In the genomic region with DNA sequence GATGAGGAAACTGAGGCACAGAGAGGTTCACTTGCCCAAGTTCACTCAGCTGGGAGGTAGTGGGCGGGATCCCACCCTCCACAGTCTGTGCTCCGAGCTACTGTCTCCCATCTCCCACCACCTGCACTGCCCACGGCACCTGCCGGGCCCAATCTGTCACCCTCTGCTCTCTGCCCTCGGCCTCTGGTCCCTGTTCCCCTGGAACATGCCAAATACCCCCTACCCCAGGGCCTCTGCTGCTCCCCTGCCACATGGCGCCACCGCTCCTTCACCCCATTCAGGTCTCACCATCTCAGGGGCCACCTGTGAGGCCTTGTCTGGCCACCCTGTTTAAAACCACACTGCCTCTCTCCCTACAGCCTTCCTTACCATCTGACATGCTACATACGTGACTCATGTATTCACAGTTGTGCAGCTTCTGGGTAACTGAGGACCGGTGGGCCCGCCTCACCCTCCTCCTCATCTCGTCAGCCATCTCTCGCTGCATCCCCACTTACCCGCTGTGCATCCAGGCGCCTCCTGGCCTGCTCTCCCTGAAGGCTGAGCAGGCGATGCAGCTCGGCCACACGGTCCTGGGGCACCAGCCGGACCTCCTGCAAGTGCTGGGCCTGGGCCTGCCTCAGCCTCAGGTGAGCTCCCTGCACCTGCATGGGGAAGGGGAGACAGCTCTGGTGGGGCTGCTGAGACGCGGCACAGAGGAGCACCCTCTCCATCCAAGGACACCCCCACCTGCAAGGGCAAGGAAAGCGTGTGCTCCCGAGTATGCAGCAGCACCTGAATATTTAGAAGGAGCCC, we compare ENCODE assay signal across 22 cellular contexts. TPM values are rescaled to one million over a fixed set of nuclear protein-coding genes. Genes with fewer than 3 reads are reported as not detected.
A peak's percentile ranks its signal among the peaks of the same experiment; 100 is the strongest.
DNase-seq lines count a peak whose midpoint lies in the region; ATAC-seq and TF ChIP-seq lines count a peak whose summit lies in the region.
"Had no signal": no experiment of that assay in that cellular context is flagged by ENCODE, and none has a peak within 500 bp of the region (broad histone marks: within the 10 kb centered on the region; RNA-seq: fewer than 3 reads in every experiment).

No MANE protein-coding gene starts in this region.

- H3K9me3 Mint-ChIP-seq in stimulated activated naive CD8-positive, alpha-beta T cell treated with anti-CD3 and anti-CD28 coated beads, Interleukin-15, amount 100 ng/mL, for 72 hours = no peaks in the 10 kb centered on the region
- no peaks in the 10 kb centered on the region for H3K9me3 Mint-ChIP-seq in endothelial cell (ENCODE audit: unreplicated experiment)
- H3K9me3 Mint-ChIP-seq: CD4-positive, CD25-positive, alpha-beta regulatory T cell had no signal

- peak; percentile 24 for ATAC-seq in stimulated activated naive CD8-positive, alpha-beta T cell treated with anti-CD3 and anti-CD28 coated beads, Interleukin-15, amount 100 ng/mL, for 72 hours
- no peak for ATAC-seq in stimulated activated naive CD8-positive, alpha-beta T cell treated with anti-CD3 and anti-CD28 coated beads, Interleukin-15, Interleukin-2, amounts not matched to agents 100 U/mL and 50 U/mL, for 24 hours
- no peak for ATAC-seq in GM21447 (IDR thresholded peaks at IDR 0.05; ENCODE audit: unreplicated experiment)
- ATAC-seq: GM12878 had no signal

- peaks cover 49% of the 10 kb centered on the region for H3K36me3 Mint-ChIP-seq in endothelial cell (ENCODE audit: low read depth, unreplicated experiment)
- H3K36me3 Mint-ChIP-seq: CD4-positive, CD25-positive, alpha-beta regulatory T cell had no signal

- H3K27ac Mint-ChIP-seq in stimulated activated naive CD8-positive, alpha-beta T cell treated with anti-CD3 and anti-CD28 coated beads, Interleukin-15, amount 100 ng/mL, for 72 hours = no peak overlapping the region
- H3K27ac Mint-ChIP-seq in endothelial cell (ENCODE audit: unreplicated experiment) = no peak overlapping the region
- H3K27ac Mint-ChIP-seq: CD4-positive, CD25-positive, alpha-beta regulatory T cell had no signal

- TF ChIP-seq CTCF in endothelial cell (IDR thresholded peaks at IDR 0.05; ENCODE audit: unreplicated experiment) = no peak

- no peaks in the 10 kb centered on the region for H3K4me1 Mint-ChIP-seq in stimulated activated naive CD8-positive, alpha-beta T cell treated with anti-CD3 and anti-CD28 coated beads, Interleukin-15, amount 100 ng/mL, for 72 hours
- peaks cover 2% of the 10 kb centered on the region for H3K4me1 Mint-ChIP-seq in endothelial cell (ENCODE audit: unreplicated experiment)
- H3K4me1 Mint-ChIP-seq: CD4-positive, CD25-positive, alpha-beta regulatory T cell had no signal

- no peak overlapping the region for H3K4me3 Mint-ChIP-seq in stimulated activated naive CD8-positive, alpha-beta T cell treated with anti-CD3 and anti-CD28 coated beads, Interleukin-15, amount 100 ng/mL, for 72 hours
- peak overlapping the region; percentile 29 for H3K4me3 Mint-ChIP-seq in endothelial cell (ENCODE audit: unreplicated experiment)
- H3K4me3 Mint-ChIP-seq: CD4-positive, CD25-positive, alpha-beta regulatory T cell had no signal

- DNase-seq in stimulated activated naive CD8-positive, alpha-beta T cell treated with anti-CD3 and anti-CD28 coated beads, Interleukin-15, amount 100 ng/mL, for 72 hours = no peak
- DNase-seq in stimulated activated naive CD8-positive, alpha-beta T cell treated with anti-CD3 and anti-CD28 coated beads, Interleukin-15, Interleukin-2, amounts not matched to agents 100 U/mL and 50 U/mL, for 24 hours = no peak
- DNase-seq in endothelial cell (ENCODE audit: low spot score) = no peak
- DNase-seq in posterior vena cava (ENCODE audit: low spot score) = peak; percentile 76
- no peak for DNase-seq in NOMO-1 treated with DMSO at 0.1 percent for 48 hours (lab: John Stamatoyannopoulos, UW; ENCODE audit: unreplicated experiment)
- no peak for DNase-seq in COLO668 (lab: John Stamatoyannopoulos, UW; ENCODE audit: unreplicated experiment)
- DNase-seq: CD4-positive, CD25-positive, alpha-beta regulatory T cell; COR-L47; DMS 273 treated with DMSO at 0.1 percent for 48 hours; DMS79 treated with DMSO at 0.1 percent for 48 hours; HCEC 1CT; KG1; NCI-H1105; NCI-H146; NCI-H2029 treated with DMSO at 0.1 percent for 48 hours; NCI-H2171 treated with DMSO at 0.1 percent for 48 hours; NCI-H524 treated with DMSO at 0.1 percent for 48 hours; NCI-H82; OCI-M1; SJCRH30 had no signal

- intact Hi-C loops in posterior vena cava (cut with DNase I) = no loop called here

- H3K27me3 Mint-ChIP-seq in stimulated activated naive CD8-positive, alpha-beta T cell treated with anti-CD3 and anti-CD28 coated beads, Interleukin-15, amount 100 ng/mL, for 72 hours = no peaks in the 10 kb centered on the region
- H3K27me3 Mint-ChIP-seq in endothelial cell (ENCODE audit: unreplicated experiment) = peaks cover 12% of the 10 kb centered on the region
- H3K27me3 Mint-ChIP-seq: CD4-positive, CD25-positive, alpha-beta regulatory T cell had no signal

RNA-seq across cellular contexts. Expression of a gene that starts 50.6 kb away (rescaled TPM):
- 12.3 TPM for total RNA-seq in endothelial cell (ENCODE audit: unreplicated experiment)
- under 1 TPM; 0.69 to 0.81 TPM for total RNA-seq in posterior vena cava
